9 cellular contexts compared by ENCODE assay signal in the genomic region with DNA sequence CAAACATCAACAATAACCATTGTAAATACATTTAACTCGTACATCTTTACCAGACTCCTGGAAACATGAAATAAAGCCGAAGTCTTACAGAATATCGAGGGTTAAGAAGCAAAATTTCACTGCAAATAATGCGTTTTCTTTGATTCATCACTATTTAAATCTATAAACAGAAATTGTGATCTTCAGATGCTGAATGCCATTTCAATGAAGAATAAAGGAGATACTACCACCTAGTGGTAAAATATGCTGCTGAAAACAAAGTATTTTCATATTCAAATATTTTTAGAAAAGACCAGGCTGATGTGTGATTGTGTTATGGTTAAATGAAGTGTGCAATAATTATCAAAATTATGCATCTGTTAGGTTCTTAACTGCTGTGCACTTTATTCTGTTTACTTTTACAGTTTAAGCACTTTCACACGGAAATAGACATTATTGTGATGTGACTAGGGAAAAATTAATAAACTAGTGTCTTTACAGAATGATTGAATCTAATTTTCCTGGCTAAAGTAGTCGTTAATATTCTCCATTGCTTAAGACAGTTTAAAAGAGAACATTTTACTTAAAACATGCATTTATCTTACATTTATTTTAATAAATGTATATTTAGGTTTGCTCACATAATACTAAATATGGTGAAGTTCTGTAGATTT.
DNase-seq lines count a peak whose midpoint lies in the region; ATAC-seq, FAIRE-seq and TF ChIP-seq lines count a peak whose summit lies in the region.
"Had no signal": no experiment of that assay in that cellular context is flagged by ENCODE, and none has a peak within 500 bp of the region (broad histone marks: within the 10 kb centered on the region; RNA-seq: fewer than 3 reads in every experiment).

No MANE protein-coding gene starts in this region.

- no peak for TF ChIP-seq POLR2A in K562 (conservative IDR thresholded peaks at IDR 0.05)
- no peak for TF ChIP-seq POLR2A in gastroesophageal sphincter (IDR thresholded peaks at IDR 0.05)

- TF ChIP-seq EP300 in K562 (IDR thresholded peaks at IDR 0.05; ENCODE audit: low read length) (no peak), gastroesophageal sphincter (IDR thresholded peaks at IDR 0.05) (no peak)

- no peaks in the 10 kb centered on the region for H3K9me3 ChIP-seq in K562 (replicated peaks; ENCODE audit: control insufficient read depth, insufficient read depth, low read depth, low read length)
- H3K9me3 ChIP-seq in neural progenitor cell (ENCODE audit: low read depth): peaks cover 29% of the 10 kb centered on the region
- no peaks in the 10 kb centered on the region for H3K9me3 ChIP-seq in gastroesophageal sphincter

- H4K20me1 ChIP-seq in K562 (replicated peaks; ENCODE audit: control insufficient read depth, insufficient read depth, low read length): no peaks in the 10 kb centered on the region
- H4K20me1 ChIP-seq in neural progenitor cell (ENCODE audit: low read depth): no peaks in the 10 kb centered on the region

- H3K4me2 ChIP-seq in K562 (ENCODE audit: insufficient read depth, low read length): no peak overlapping the region
- H3K4me2 ChIP-seq in neural progenitor cell: no peak overlapping the region

- no peaks in the 10 kb centered on the region for H3K4me1 Mint-ChIP-seq in neural progenitor cell
- H3K4me1 Mint-ChIP-seq in activated naive CD4-positive, alpha-beta T cell treated with anti-CD3 and anti-CD28 coated beads, Interleukin-2, amount 10 ng/mL, durations not matched to agents 7 days and 5 days: no peaks in the 10 kb centered on the region

- under 1% methylated on average over 6 of the region's 6 CpGs for WGBS in K562 (ENCODE audit: insufficient coverage, low coverage, missing lambda C conversion rate)
- WGBS in gastroesophageal sphincter (ENCODE audit: low coverage in 1 of 2), 2 donors: 18 to 25% methylated on average over 6 of the region's 6 CpGs

- H3K79me2 ChIP-seq in K562 (ENCODE audit: control insufficient read depth, insufficient read depth, low read length) (no peaks in the 10 kb centered on the region), neural progenitor cell (ENCODE audit: low read depth) (no peaks in the 10 kb centered on the region)

- H3K4me3 Mint-ChIP-seq in neural progenitor cell: no peak overlapping the region
- no peak overlapping the region for H3K4me3 Mint-ChIP-seq in activated naive CD4-positive, alpha-beta T cell treated with anti-CD3 and anti-CD28 coated beads, Interleukin-2, amount 10 ng/mL, durations not matched to agents 7 days and 5 days

- H3K9me3 Mint-ChIP-seq in neural progenitor cell: no peaks in the 10 kb centered on the region
- H3K9me3 Mint-ChIP-seq in activated naive CD4-positive, alpha-beta T cell treated with anti-CD3 and anti-CD28 coated beads, Interleukin-2, amount 10 ng/mL, durations not matched to agents 7 days and 5 days: no peaks in the 10 kb centered on the region

- POLR2A ChIA-PET in K562 (lab: Yijun Ruan, JAX): no interaction called here

- H3K9ac ChIP-seq in K562 (ENCODE audit: insufficient read depth in 1 of 2, low read depth in 2 of 2, low read length in 2 of 2) (no peak overlapping the region), neural progenitor cell (no peak overlapping the region)

- no TSS peak for BruUV-seq in K562 (replicated peaks; lab: Mats Ljungman, UMichigan)

- DNase-seq in NCI-H146 (lab: John Stamatoyannopoulos, UW) (peak; percentile 24), K562 (ENCODE audit: extremely low read depth in 1 of 4, low spot score in 3 of 4) (no peak), neural progenitor cell (ENCODE audit: low spot score) (no peak)
- no peak for DNase-seq in activated CD4-positive, alpha-beta T cell treated with anti-CD3 and anti-CD28 coated beads, Interleukin-2, amount 50 U/mL, for 1 hour
- no peak for DNase-seq in activated naive CD4-positive, alpha-beta T cell treated with anti-CD3 and anti-CD28 coated beads, Interleukin-2, amount 10 ng/mL, durations not matched to agents 7 days and 5 days
- DNase-seq: stimulated activated CD4-positive, alpha-beta T cell treated with anti-CD3 and anti-CD28 coated beads, Interleukin-4, amount 100 ng/mL, for 1 hour had no signal

- intact Hi-C loops in K562 (cut with micrococcal nuclease): no loop called here

- ATAC-seq in K562 (no peak), gastroesophageal sphincter (no peak), HG03565 (IDR thresholded peaks at IDR 0.05; ENCODE audit: unreplicated experiment) (no peak)

- H3K27ac Mint-ChIP-seq in neural progenitor cell: no peak overlapping the region
- H3K27ac Mint-ChIP-seq in activated naive CD4-positive, alpha-beta T cell treated with anti-CD3 and anti-CD28 coated beads, Interleukin-2, amount 10 ng/mL, durations not matched to agents 7 days and 5 days: no peak overlapping the region

- in situ Hi-C loops in K562 (cut with MboI): no loop called here

- H3K36me3 Mint-ChIP-seq in neural progenitor cell: no peaks in the 10 kb centered on the region
- H3K36me3 Mint-ChIP-seq in activated naive CD4-positive, alpha-beta T cell treated with anti-CD3 and anti-CD28 coated beads, Interleukin-2, amount 10 ng/mL, durations not matched to agents 7 days and 5 days: no peaks in the 10 kb centered on the region

- peak; percentile 48 to 64 for TF ChIP-seq RAD21 in K562 (CRISPR knock-in tag; conservative IDR thresholded peaks at IDR 0.05 in 1 of 2, IDR thresholded peaks at IDR 0.05 in 1 of 2)

- no peaks in the 10 kb centered on the region for H3F3A ChIP-seq in neural progenitor cell (ENCODE audit: low read depth)

- H3K36me3 ChIP-seq in K562 (ENCODE audit: control insufficient read depth, insufficient read depth, low read length) (no peaks in the 10 kb centered on the region), neural progenitor cell (no peaks in the 10 kb centered on the region), gastroesophageal sphincter (no peaks in the 10 kb centered on the region)

- H3K27me3 ChIP-seq in K562 (ENCODE audit: control insufficient read depth in 2 of 2, insufficient read depth in 2 of 2, low read length in 2 of 2): no peaks in the 10 kb centered on the region
- H3K27me3 ChIP-seq in neural progenitor cell: no peaks in the 10 kb centered on the region
- H3K27me3 ChIP-seq in gastroesophageal sphincter: no peaks in the 10 kb centered on the region

- CTCF ChIA-PET in K562 (lab: Yijun Ruan, JAX; ENCODE audit: low intra/inter-chr PET ratio): no interaction called here
- CTCF ChIA-PET in activated naive CD4-positive, alpha-beta T cell treated with anti-CD3 and anti-CD28 coated beads, Interleukin-2, amount 10 ng/mL, durations not matched to agents 7 days and 5 days (lab: Charles Lee): no interaction called here

- H3K4me3 ChIP-seq in K562: no peak overlapping the region
- H3K4me3 ChIP-seq in neural progenitor cell: no peak overlapping the region
- H3K4me3 ChIP-seq in gastroesophageal sphincter: no peak overlapping the region

- H3K27ac ChIP-seq in K562 (ENCODE audit: extremely low read depth, low read depth, low read length) (no peak overlapping the region), neural progenitor cell (no peak overlapping the region), gastroesophageal sphincter (no peak overlapping the region)

- H3K9me1 ChIP-seq in K562 (ENCODE audit: control insufficient read depth, insufficient read depth, low read length): no peaks in the 10 kb centered on the region

- H3K4me1 ChIP-seq in K562 (replicated peaks in 1 of 2; ENCODE audit: control insufficient read depth in 2 of 2, insufficient read depth in 2 of 2, low read length in 2 of 2) (no peaks in the 10 kb centered on the region), neural progenitor cell (no peaks in the 10 kb centered on the region), gastroesophageal sphincter (no peaks in the 10 kb centered on the region)

- FAIRE-seq in K562 (lab: Jason Lieb, UNC): peak; percentile 23

- TF ChIP-seq CTCF in GM12874 (IDR thresholded peaks at IDR 0.05; ENCODE audit: insufficient read depth, low read depth, low read length) (peak; percentile 31; the same call in 1 of the 2 replicates), K562 (IDR thresholded peaks at IDR 0.05 in 2 of 3, conservative IDR thresholded peaks at IDR 0.05 in 1 of 3; ENCODE audit: insufficient read depth in 2 of 3, low read depth in 1 of 3, low read length in 3 of 3) (peak in 1 of 3 experiments; percentile 54; a peak in 2 of 6 replicates), neural progenitor cell (IDR thresholded peaks at IDR 0.05) (peak; percentile 35), gastroesophageal sphincter (IDR thresholded peaks at IDR 0.05) (peak in 2 of 4 experiments; percentile 13 to 52)

- no peak overlapping the region for H2AFZ ChIP-seq in K562 (ENCODE audit: low read depth, low read length)
- no peak overlapping the region for H2AFZ ChIP-seq in neural progenitor cell (replicated peaks)

- peaks cover 2% of the 10 kb centered on the region for H3K27me3 Mint-ChIP-seq in neural progenitor cell (ENCODE audit: insufficient read depth, low read depth)
- H3K27me3 Mint-ChIP-seq in activated naive CD4-positive, alpha-beta T cell treated with anti-CD3 and anti-CD28 coated beads, Interleukin-2, amount 10 ng/mL, durations not matched to agents 7 days and 5 days: no peaks in the 10 kb centered on the region

TF ChIP-seq in K562, 482 proteins besides CTCF, POLR2A, EP300 and RAD21:
- TF ChIP-seq SLC30A9 (CRISPR knock-in tag; IDR thresholded peaks at IDR 0.05): no peak
- TF ChIP-seq SMC3 (conservative IDR thresholded peaks at IDR 0.05; ENCODE audit: insufficient read depth, low read depth, low read length): 0 out of 2 replicates have a peak, but pooled peaks have one; percentile 6
